ENCODE assay signal across 11 cellular contexts in genomic region chr10:113616244-113617074, GRCh38. TPM values are rescaled to one million over a fixed set of nuclear protein-coding genes. Genes with fewer than 3 reads are reported as not detected.
A peak's percentile ranks its signal among the peaks of the same experiment; 100 is the strongest.
DNase-seq lines count a peak whose midpoint lies in the region; ATAC-seq and TF ChIP-seq lines count a peak whose summit lies in the region.
"Had no signal": no experiment of that assay in that cellular context is flagged by ENCODE, and none has a peak within 500 bp of the region (broad histone marks: within the 10 kb centered on the region; RNA-seq: fewer than 3 reads in every experiment).

No MANE protein-coding gene starts in this region.

- H3K9me3 ChIP-seq in breast epithelium (no peaks in the 10 kb centered on the region), smooth muscle cell (replicated peaks; ENCODE audit: low read depth) (no peaks in the 10 kb centered on the region)

- no peaks in the 10 kb centered on the region for H3K4me1 Mint-ChIP-seq in MCF 10A (ENCODE audit: insufficient read depth, unreplicated experiment)

- H4K20me1 ChIP-seq in smooth muscle cell (ENCODE audit: low read depth) = no peaks in the 10 kb centered on the region

- POLR2A ChIA-PET in MCF 10A (lab: Yijun Ruan, JAX) = interaction anchor here (1.1 kb wide), 1 partner anchor 63 kb away, joined by 5 read pairs; the partner anchor contains the start of gene CASP7

- H3K27me3 ChIP-seq in breast epithelium = peaks cover 0 to 5% of the 10 kb centered on the region in 2 donors
- peaks cover 11% of the 10 kb centered on the region for H3K27me3 ChIP-seq in foreskin keratinocyte
- H3K27me3 ChIP-seq in smooth muscle cell (ENCODE audit: low read depth) = peaks cover 56% of the 10 kb centered on the region

- intact Hi-C loops in MCF 10A (cut with micrococcal nuclease) (no loop called here), breast epithelium (cut with DNase I; ENCODE audit: low total_unique reads) (loop anchor here (5.0 kb wide), 1 partner anchor 1051 kb away; no protein-coding TSS in a partner anchor)

- 12% methylated on average over 5 of the region's 5 CpGs for WGBS in smooth muscle cell (ENCODE audit: low lambda C conversion rate)

- H3K36me3 Mint-ChIP-seq in MCF 10A (ENCODE audit: insufficient read depth, unreplicated experiment) = peaks cover 7% of the 10 kb centered on the region

- H3K79me2 ChIP-seq in smooth muscle cell (ENCODE audit: low read depth) = no peaks in the 10 kb centered on the region

- H3K27ac ChIP-seq in breast epithelium = no peak overlapping the region
- H3K27ac ChIP-seq in foreskin keratinocyte = no peak overlapping the region
- no peak overlapping the region for H3K27ac ChIP-seq in smooth muscle cell (ENCODE audit: low read depth)

- BruUV-seq in MCF 10A (replicated peaks; lab: Mats Ljungman, UMichigan) = no TSS peak

- ATAC-seq in foreskin keratinocyte (no peak), GM18519 (IDR thresholded peaks at IDR 0.05; ENCODE audit: low FRiP score, unreplicated experiment) (no peak)
- ATAC-seq: effector memory CD8-positive, alpha-beta T cell had no signal

- H3K4me1 ChIP-seq in breast epithelium (no peaks in the 10 kb centered on the region), foreskin keratinocyte (no peaks in the 10 kb centered on the region), smooth muscle cell (ENCODE audit: low read depth) (peaks cover 15% of the 10 kb centered on the region)

- peaks cover 56% of the 10 kb centered on the region for H3K27me3 Mint-ChIP-seq in MCF 10A (ENCODE audit: insufficient read depth, unreplicated experiment)

- no peak overlapping the region for H3K27ac Mint-ChIP-seq in MCF 10A (ENCODE audit: low read depth, unreplicated experiment)
- H3K27ac Mint-ChIP-seq: effector memory CD8-positive, alpha-beta T cell had no signal

- H3K4me2 ChIP-seq in smooth muscle cell = no peak overlapping the region

- H3K9ac ChIP-seq in smooth muscle cell (ENCODE audit: low read depth) = no peak overlapping the region

- peak; percentile 21 for TF ChIP-seq CTCF in MCF 10A (IDR thresholded peaks at IDR 0.05; ENCODE audit: unreplicated experiment)
- no peak for TF ChIP-seq CTCF in breast epithelium (IDR thresholded peaks at IDR 0.05)
- peak; percentile 52 for TF ChIP-seq CTCF in foreskin keratinocyte (conservative IDR thresholded peaks at IDR 0.05)
- TF ChIP-seq CTCF in smooth muscle cell (IDR thresholded peaks at IDR 0.05; ENCODE audit: borderline replicate concordance, insufficient read depth, poor library complexity, severe bottlenecking) = peak; percentile 29

- H3K9me3 Mint-ChIP-seq in MCF 10A (ENCODE audit: unreplicated experiment) = no peaks in the 10 kb centered on the region
- H3K9me3 Mint-ChIP-seq: effector memory CD8-positive, alpha-beta T cell had no signal

- no peaks in the 10 kb centered on the region for H3F3A ChIP-seq in smooth muscle cell (ENCODE audit: low read depth)

- DNase-seq in MCF 10A (ENCODE audit: unreplicated experiment) (peak; percentile 29), breast epithelium (ENCODE audit: low spot score in 2 of 2) (no peak), NCI-H460 (ENCODE audit: extremely low read depth, low read depth) (peak; percentile 23), foreskin keratinocyte (no peak), smooth muscle cell (lab: John Stamatoyannopoulos, UW; ENCODE audit: unreplicated experiment) (no peak), COR-L47 (lab: John Stamatoyannopoulos, UW) (no peak), kidney glomerular epithelial cell (lab: John Stamatoyannopoulos, UW) (no peak)
- DNase-seq: effector memory CD8-positive, alpha-beta T cell; GOT3; NCI-H2107 had no signal

- H3K4me3 ChIP-seq in breast epithelium (no peak overlapping the region), smooth muscle cell (no peak overlapping the region)

- CTCF ChIA-PET in MCF 10A (lab: Yijun Ruan, JAX) = interaction anchor here (0.8 to 1.6 kb wide), 4 partner anchors 11 to 564 kb away, joined by 3 to 4 read pairs (median 3); no protein-coding TSS in a partner anchor

- no peak overlapping the region for H2AFZ ChIP-seq in smooth muscle cell (ENCODE audit: low read depth)

- no peaks in the 10 kb centered on the region for H3K36me3 ChIP-seq in breast epithelium
- H3K36me3 ChIP-seq in smooth muscle cell (ENCODE audit: low read depth) = no peaks in the 10 kb centered on the region

- no peak overlapping the region for H3K4me3 Mint-ChIP-seq in MCF 10A (ENCODE audit: unreplicated experiment)
- H3K4me3 Mint-ChIP-seq: effector memory CD8-positive, alpha-beta T cell had no signal

- no peak for TF ChIP-seq POLR2A in breast epithelium (IDR thresholded peaks at IDR 0.05)

RNA-seq across cellular contexts. Expression of gene NRAP, which starts 47.4 kb away (rescaled TPM):
- total RNA-seq in MCF 10A (2022) (not detected in 2 replicates), breast epithelium (not detected), foreskin keratinocyte (not detected in 2 replicates), smooth muscle cell (not detected in 2 replicates)
- total RNA-seq in NCI-H460 (2014; rRNA removed; shearing (Covaris generic)) = 2.7 and 3.0 TPM in 2 replicates
- polyA plus RNA-seq in NCI-H460 (2014; cell fraction: nucleus; rRNA removed) = 1.5 and 2.3 TPM in 2 replicates
- polyA plus RNA-seq in foreskin keratinocyte (not detected in 2 replicates), smooth muscle cell (not detected in 2 replicates)

Comparison
In these comparisons a context has a peak if more than half of its experiments do, and no peak if none do; other contexts are left out.
1. DNase-seq: peak in MCF 10A (single experiment) and NCI-H460 (single experiment); none in breast epithelium (0 of 2), foreskin keratinocyte (0 of 2), smooth muscle cell (single experiment), COR-L47 (single experiment) and kidney glomerular epithelial cell (single experiment).
2. CTCF ChIP-seq: peak in MCF 10A (single experiment), foreskin keratinocyte (single experiment) and smooth muscle cell (single experiment); none in breast epithelium (0 of 3).